In genomic region chr2:129318581-129319421, GRCh38 we compare ENCODE assay signal across 1 cellular context.
A peak's percentile ranks its signal among the peaks of the same experiment; 100 is the strongest.
TF ChIP-seq lines count a peak whose summit lies in the region.

No MANE protein-coding gene starts in this region.

TF ChIP-seq in K562, 482 proteins besides CTCF, POLR2A, EP300 and RAD21 (continued from another document and continues in another):
- TF ChIP-seq ZNF239 (CRISPR knock-in tag; IDR thresholded peaks at IDR 0.05) (no peak), GTF2A2 (tag; IDR thresholded peaks at IDR 0.05) (peak; percentile 81), KAT2B (IDR thresholded peaks at IDR 0.05; ENCODE audit: low read depth, low read length) (no peak), POLR2B (IDR thresholded peaks at IDR 0.05; ENCODE audit: low read depth, partially characterized antibody) (peak; percentile 23), TBP (optimal IDR thresholded peaks at IDR 0.05; ENCODE audit: low read depth, low read length) (peak; percentile 24), ZNF347 (CRISPR knock-in tag; IDR thresholded peaks at IDR 0.05; ENCODE audit: low read depth) (no peak), MTA3 (IDR thresholded peaks at IDR 0.05; ENCODE audit: borderline replicate concordance) (no peak), BACH1 (tag; IDR thresholded peaks at IDR 0.05) (no peak), NCOA4 (IDR thresholded peaks at IDR 0.05; ENCODE audit: partially characterized antibody) (no peak), POLR2G (IDR thresholded peaks at IDR 0.05; ENCODE audit: low read depth, low read length) (0 out of 2 replicates have a peak, but pooled peaks have one; percentile 37), E2F3 (CRISPR knock-in tag; IDR thresholded peaks at IDR 0.05) (no peak), POLR2H (tag; IDR thresholded peaks at IDR 0.05; ENCODE audit: low read depth) (peak; percentile 41; the same call in 1 of the 2 replicates), PCBP2 (IDR thresholded peaks at IDR 0.05; ENCODE audit: low read depth, low read length, poor library complexity, severe bottlenecking) (no peak), TGIF2 (CRISPR knock-in tag; IDR thresholded peaks at IDR 0.05) (no peak), TAF7 (tag; IDR thresholded peaks at IDR 0.05) (peak; percentile 83), MYC (IDR thresholded peaks at IDR 0.05; ENCODE audit: low read depth, low read length) (no peak), MYC (CRISPR knock-in tag; IDR thresholded peaks at IDR 0.05; ENCODE audit: borderline replicate concordance, low read depth) (no peak), NCOR1 (IDR thresholded peaks at IDR 0.05) (no peak), BMI1 (IDR thresholded peaks at IDR 0.05; ENCODE audit: low read length) (no peak), HMG20A (CRISPR knock-in tag; conservative IDR thresholded peaks at IDR 0.05) (no peak), WHSC1 (IDR thresholded peaks at IDR 0.05; ENCODE audit: low read length) (no peak), TRIM25 (IDR thresholded peaks at IDR 0.05; ENCODE audit: borderline replicate concordance) (no peak), CBFA2T3 (IDR thresholded peaks at IDR 0.05) (no peak), TARDBP (IDR thresholded peaks at IDR 0.05) (no peak), ETV5 (CRISPR knock-in tag; IDR thresholded peaks at IDR 0.05; ENCODE audit: low read depth) (no peak), ZNF217 (CRISPR knock-in tag; IDR thresholded peaks at IDR 0.05) (no peak), ZBTB8A (IDR thresholded peaks at IDR 0.05; ENCODE audit: partially characterized antibody) (no peak), RBFOX2 (IDR thresholded peaks at IDR 0.05; ENCODE audit: low read depth, low read length) (peak; percentile 50), MAFK (IDR thresholded peaks at IDR 0.05; ENCODE audit: low read length) (no peak), ARID2 (IDR thresholded peaks at IDR 0.05) (no peak), NRF1 (conservative IDR thresholded peaks at IDR 0.05 in 1 of 2, IDR thresholded peaks at IDR 0.05 in 1 of 2) (peak in 1 of 2 experiments; percentile 43; a peak in 2 of 4 replicates), SMARCA5 (IDR thresholded peaks at IDR 0.05) (no peak), ZKSCAN8 (CRISPR knock-in tag; IDR thresholded peaks at IDR 0.05) (no peak), TAL1 (IDR thresholded peaks at IDR 0.05) (no peak), ATF1 (CRISPR knock-in tag; IDR thresholded peaks at IDR 0.05) (no peak), ATF1 (tag; IDR thresholded peaks at IDR 0.05) (0 out of 2 replicates have a peak, but pooled peaks have one; percentile 10), CEBPG (CRISPR knock-in tag; IDR thresholded peaks at IDR 0.05) (no peak), CEBPG (tag; conservative IDR thresholded peaks at IDR 0.05 in 1 of 2, IDR thresholded peaks at IDR 0.05 in 1 of 2) (no peak), ATF7 (IDR thresholded peaks at IDR 0.05) (no peak), HMGN3 (IDR thresholded peaks at IDR 0.05; ENCODE audit: borderline replicate concordance, extremely low read depth, insufficient read length, low read depth, low read length) (no peak), PML (IDR thresholded peaks at IDR 0.05; ENCODE audit: low read length) (no peak), SMARCB1 (IDR thresholded peaks at IDR 0.05; ENCODE audit: insufficient read length, low read depth) (no peak), SIX5 (IDR thresholded peaks at IDR 0.05; ENCODE audit: borderline replicate concordance in 1 of 2, insufficient read depth in 1 of 2, low read depth in 1 of 2, low read length in 2 of 2) (no peak), ILF3 (IDR thresholded peaks at IDR 0.05; ENCODE audit: borderline replicate concordance) (no peak), NCOA6 (IDR thresholded peaks at IDR 0.05) (no peak), RUNX1 (IDR thresholded peaks at IDR 0.05; ENCODE audit: low read depth) (no peak), CREBBP (IDR thresholded peaks at IDR 0.05; ENCODE audit: low read depth, low read length) (no peak)
- TF ChIP-seq, protein P1, sequence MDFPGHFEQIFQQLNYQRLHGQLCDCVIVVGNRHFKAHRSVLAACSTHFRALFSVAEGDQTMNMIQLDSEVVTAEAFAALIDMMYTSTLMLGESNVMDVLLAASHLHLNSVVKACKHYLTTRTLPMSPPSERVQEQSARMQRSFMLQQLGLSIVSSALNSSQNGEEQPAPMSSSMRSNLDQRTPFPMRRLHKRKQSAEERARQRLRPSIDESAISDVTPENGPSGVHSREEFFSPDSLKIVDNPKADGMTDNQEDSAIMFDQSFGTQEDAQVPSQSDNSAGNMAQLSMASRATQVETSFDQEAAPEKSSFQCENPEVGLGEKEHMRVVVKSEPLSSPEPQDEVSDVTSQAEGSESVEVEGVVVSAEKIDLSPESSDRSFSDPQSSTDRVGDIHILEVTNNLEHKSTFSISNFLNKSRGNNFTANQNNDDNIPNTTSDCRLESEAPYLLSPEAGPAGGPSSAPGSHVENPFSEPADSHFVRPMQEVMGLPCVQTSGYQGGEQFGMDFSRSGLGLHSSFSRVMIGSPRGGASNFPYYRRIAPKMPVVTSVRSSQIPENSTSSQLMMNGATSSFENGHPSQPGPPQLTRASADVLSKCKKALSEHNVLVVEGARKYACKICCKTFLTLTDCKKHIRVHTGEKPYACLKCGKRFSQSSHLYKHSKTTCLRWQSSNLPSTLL (IDR thresholded peaks at IDR 0.05): peak; percentile 91
- TF ChIP-seq, protein P2, sequence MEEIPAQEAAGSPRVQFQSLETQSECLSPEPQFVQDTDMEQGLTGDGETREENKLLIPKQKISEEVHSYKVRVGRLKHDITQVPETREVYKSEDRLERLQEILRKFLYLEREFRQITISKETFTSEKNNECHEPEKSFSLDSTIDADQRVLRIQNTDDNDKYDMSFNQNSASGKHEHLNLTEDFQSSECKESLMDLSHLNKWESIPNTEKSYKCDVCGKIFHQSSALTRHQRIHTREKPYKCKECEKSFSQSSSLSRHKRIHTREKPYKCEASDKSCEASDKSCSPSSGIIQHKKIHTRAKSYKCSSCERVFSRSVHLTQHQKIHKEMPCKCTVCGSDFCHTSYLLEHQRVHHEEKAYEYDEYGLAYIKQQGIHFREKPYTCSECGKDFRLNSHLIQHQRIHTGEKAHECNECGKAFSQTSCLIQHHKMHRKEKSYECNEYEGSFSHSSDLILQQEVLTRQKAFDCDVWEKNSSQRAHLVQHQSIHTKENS (CRISPR knock-in tag; IDR thresholded peaks at IDR 0.05): no peak
- TF ChIP-seq, protein P3, sequence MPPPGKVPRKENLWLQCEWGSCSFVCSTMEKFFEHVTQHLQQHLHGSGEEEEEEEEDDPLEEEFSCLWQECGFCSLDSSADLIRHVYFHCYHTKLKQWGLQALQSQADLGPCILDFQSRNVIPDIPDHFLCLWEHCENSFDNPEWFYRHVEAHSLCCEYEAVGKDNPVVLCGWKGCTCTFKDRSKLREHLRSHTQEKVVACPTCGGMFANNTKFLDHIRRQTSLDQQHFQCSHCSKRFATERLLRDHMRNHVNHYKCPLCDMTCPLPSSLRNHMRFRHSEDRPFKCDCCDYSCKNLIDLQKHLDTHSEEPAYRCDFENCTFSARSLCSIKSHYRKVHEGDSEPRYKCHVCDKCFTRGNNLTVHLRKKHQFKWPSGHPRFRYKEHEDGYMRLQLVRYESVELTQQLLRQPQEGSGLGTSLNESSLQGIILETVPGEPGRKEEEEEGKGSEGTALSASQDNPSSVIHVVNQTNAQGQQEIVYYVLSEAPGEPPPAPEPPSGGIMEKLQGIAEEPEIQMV (tag; conservative IDR thresholded peaks at IDR 0.05; ENCODE audit: low read depth): peak; percentile 80
- TF ChIP-seq, protein P4, sequence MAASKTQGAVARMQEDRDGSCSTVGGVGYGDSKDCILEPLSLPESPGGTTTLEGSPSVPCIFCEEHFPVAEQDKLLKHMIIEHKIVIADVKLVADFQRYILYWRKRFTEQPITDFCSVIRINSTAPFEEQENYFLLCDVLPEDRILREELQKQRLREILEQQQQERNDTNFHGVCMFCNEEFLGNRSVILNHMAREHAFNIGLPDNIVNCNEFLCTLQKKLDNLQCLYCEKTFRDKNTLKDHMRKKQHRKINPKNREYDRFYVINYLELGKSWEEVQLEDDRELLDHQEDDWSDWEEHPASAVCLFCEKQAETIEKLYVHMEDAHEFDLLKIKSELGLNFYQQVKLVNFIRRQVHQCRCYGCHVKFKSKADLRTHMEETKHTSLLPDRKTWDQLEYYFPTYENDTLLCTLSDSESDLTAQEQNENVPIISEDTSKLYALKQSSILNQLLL (CRISPR knock-in tag; IDR thresholded peaks at IDR 0.05; ENCODE audit: borderline replicate concordance): no peak
- TF ChIP-seq, protein P5, sequence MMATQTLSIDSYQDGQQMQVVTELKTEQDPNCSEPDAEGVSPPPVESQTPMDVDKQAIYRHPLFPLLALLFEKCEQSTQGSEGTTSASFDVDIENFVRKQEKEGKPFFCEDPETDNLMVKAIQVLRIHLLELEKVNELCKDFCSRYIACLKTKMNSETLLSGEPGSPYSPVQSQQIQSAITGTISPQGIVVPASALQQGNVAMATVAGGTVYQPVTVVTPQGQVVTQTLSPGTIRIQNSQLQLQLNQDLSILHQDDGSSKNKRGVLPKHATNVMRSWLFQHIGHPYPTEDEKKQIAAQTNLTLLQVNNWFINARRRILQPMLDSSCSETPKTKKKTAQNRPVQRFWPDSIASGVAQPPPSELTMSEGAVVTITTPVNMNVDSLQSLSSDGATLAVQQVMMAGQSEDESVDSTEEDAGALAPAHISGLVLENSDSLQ (IDR thresholded peaks at IDR 0.05): no peak
- TF ChIP-seq, protein P6, sequence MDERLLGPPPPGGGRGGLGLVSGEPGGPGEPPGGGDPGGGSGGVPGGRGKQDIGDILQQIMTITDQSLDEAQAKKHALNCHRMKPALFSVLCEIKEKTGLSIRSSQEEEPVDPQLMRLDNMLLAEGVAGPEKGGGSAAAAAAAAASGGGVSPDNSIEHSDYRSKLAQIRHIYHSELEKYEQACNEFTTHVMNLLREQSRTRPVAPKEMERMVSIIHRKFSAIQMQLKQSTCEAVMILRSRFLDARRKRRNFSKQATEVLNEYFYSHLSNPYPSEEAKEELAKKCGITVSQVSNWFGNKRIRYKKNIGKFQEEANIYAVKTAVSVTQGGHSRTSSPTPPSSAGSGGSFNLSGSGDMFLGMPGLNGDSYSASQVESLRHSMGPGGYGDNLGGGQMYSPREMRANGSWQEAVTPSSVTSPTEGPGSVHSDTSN (CRISPR knock-in tag; IDR thresholded peaks at IDR 0.05; ENCODE audit: low read depth): no peak
- TF ChIP-seq, protein P6 (tag; conservative IDR thresholded peaks at IDR 0.05; ENCODE audit: low read depth): no peak
- TF ChIP-seq, protein P7, sequence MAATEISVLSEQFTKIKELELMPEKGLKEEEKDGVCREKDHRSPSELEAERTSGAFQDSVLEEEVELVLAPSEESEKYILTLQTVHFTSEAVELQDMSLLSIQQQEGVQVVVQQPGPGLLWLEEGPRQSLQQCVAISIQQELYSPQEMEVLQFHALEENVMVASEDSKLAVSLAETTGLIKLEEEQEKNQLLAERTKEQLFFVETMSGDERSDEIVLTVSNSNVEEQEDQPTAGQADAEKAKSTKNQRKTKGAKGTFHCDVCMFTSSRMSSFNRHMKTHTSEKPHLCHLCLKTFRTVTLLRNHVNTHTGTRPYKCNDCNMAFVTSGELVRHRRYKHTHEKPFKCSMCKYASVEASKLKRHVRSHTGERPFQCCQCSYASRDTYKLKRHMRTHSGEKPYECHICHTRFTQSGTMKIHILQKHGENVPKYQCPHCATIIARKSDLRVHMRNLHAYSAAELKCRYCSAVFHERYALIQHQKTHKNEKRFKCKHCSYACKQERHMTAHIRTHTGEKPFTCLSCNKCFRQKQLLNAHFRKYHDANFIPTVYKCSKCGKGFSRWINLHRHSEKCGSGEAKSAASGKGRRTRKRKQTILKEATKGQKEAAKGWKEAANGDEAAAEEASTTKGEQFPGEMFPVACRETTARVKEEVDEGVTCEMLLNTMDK (IDR thresholded peaks at IDR 0.05; ENCODE audit: borderline replicate concordance, insufficient read depth, low read depth, low read length, poor library complexity, severe bottlenecking): no peak
- TF ChIP-seq, protein P8, sequence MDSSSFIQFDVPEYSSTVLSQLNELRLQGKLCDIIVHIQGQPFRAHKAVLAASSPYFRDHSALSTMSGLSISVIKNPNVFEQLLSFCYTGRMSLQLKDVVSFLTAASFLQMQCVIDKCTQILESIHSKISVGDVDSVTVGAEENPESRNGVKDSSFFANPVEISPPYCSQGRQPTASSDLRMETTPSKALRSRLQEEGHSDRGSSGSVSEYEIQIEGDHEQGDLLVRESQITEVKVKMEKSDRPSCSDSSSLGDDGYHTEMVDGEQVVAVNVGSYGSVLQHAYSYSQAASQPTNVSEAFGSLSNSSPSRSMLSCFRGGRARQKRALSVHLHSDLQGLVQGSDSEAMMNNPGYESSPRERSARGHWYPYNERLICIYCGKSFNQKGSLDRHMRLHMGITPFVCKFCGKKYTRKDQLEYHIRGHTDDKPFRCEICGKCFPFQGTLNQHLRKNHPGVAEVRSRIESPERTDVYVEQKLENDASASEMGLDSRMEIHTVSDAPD (CRISPR knock-in tag; IDR thresholded peaks at IDR 0.05): no peak
- TF ChIP-seq, protein P9, sequence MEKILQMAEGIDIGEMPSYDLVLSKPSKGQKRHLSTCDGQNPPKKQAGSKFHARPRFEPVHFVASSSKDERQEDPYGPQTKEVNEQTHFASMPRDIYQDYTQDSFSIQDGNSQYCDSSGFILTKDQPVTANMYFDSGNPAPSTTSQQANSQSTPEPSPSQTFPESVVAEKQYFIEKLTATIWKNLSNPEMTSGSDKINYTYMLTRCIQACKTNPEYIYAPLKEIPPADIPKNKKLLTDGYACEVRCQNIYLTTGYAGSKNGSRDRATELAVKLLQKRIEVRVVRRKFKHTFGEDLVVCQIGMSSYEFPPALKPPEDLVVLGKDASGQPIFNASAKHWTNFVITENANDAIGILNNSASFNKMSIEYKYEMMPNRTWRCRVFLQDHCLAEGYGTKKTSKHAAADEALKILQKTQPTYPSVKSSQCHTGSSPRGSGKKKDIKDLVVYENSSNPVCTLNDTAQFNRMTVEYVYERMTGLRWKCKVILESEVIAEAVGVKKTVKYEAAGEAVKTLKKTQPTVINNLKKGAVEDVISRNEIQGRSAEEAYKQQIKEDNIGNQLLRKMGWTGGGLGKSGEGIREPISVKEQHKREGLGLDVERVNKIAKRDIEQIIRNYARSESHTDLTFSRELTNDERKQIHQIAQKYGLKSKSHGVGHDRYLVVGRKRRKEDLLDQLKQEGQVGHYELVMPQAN (IDR thresholded peaks at IDR 0.05; ENCODE audit: borderline replicate concordance): no peak
